ENCODE assay signal across 11 cellular contexts in the genomic region with DNA sequence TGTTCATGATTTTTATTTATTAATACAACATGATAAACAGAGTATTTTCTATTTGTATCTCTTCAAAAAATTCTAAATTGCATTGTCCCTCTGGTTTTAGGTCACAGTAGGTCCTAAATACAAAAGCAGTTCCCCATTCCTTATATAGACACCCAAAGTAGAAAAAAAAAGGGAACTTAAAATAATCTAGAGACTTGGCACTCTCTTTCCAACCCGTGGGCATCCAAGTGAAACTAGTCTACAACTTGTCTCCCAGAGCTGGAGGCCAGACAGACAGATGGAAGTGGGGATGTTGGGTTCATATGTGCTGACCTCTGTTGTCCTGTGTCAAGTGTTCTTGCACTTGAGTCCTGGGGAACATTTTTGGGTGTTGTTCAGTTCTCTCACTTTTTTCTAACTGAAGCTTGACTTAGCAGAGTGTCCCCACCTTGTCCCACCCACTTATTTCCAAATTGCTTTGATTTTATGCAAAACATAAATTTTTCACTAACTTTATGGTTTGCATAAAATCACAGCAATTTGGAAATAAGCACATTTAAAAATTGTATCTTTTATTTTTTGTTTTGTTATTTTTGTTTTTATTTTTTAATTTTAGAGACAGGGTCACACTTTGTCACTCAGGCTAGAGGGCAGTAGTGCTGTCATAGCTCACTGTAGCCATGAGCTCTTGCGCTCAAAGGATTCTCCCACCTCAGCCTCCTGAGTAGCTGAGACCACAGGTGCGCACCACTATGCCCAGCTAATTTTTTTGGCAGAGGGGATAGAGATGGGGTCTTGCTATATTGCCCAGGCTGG. TPM values are rescaled to one million over a fixed set of nuclear protein-coding genes. Genes with fewer than 3 reads are reported as not detected.
DNase-seq lines count a peak whose midpoint lies in the region; ATAC-seq, FAIRE-seq and TF ChIP-seq lines count a peak whose summit lies in the region.
"Had no signal": no experiment of that assay in that cellular context is flagged by ENCODE, and none has a peak within 500 bp of the region (broad histone marks: within the 10 kb centered on the region; RNA-seq: fewer than 3 reads in every experiment).

No MANE protein-coding gene starts in this region.

- no peaks in the 10 kb centered on the region for H3F3A ChIP-seq in MM.1S (ENCODE audit: insufficient read depth, low read length)

- no peaks in the 10 kb centered on the region for H4K20me1 ChIP-seq in MM.1S (ENCODE audit: insufficient read depth, low read length)

- no peaks in the 10 kb centered on the region for H3K27me3 ChIP-seq in right cardiac atrium (ENCODE audit: control insufficient read depth, insufficient read depth)
- H3K27me3 ChIP-seq in MM.1S (replicated peaks; ENCODE audit: insufficient read depth, low read length) = no peaks in the 10 kb centered on the region

- intact Hi-C loops in right cardiac atrium (cut with DNase I) = no loop called here

- H3K9ac ChIP-seq in MM.1S (ENCODE audit: low read length) = no peak overlapping the region

- no peak for TF ChIP-seq POLR2A in A549 (IDR thresholded peaks at IDR 0.05; ENCODE audit: low read length)

- H3K36me3 ChIP-seq in MM.1S (replicated peaks; ENCODE audit: insufficient read depth, low read length) = no peaks in the 10 kb centered on the region

- CTCF ChIA-PET in A549 (lab: Yijun Ruan, JAX) = interaction anchor here (0.6 to 0.7 kb wide), 2 partner anchors 10 to 164 kb away, joined by 3 read pairs; no protein-coding TSS in a partner anchor

- H3K4me2 ChIP-seq in A549 (no peak overlapping the region), MM.1S (ENCODE audit: low read depth, low read length) (no peak overlapping the region)

- no peaks in the 10 kb centered on the region for H3K9me2 ChIP-seq in MM.1S (replicated peaks; ENCODE audit: insufficient read depth, low read length)

- peak overlapping the region; percentile 89 to 95; a peak in 5 of 6 replicates for H3K27ac ChIP-seq in A549
- H3K27ac ChIP-seq in right cardiac atrium (ENCODE audit: low read length) = no peak overlapping the region
- H3K27ac ChIP-seq in MM.1S (ENCODE audit: low read length) = no peak overlapping the region

- H3K9me3 ChIP-seq in A549 = no peaks in the 10 kb centered on the region
- no peaks in the 10 kb centered on the region for H3K9me3 ChIP-seq in right cardiac atrium (ENCODE audit: control insufficient read depth, low read length)
- no peaks in the 10 kb centered on the region for H3K9me3 ChIP-seq in MM.1S (replicated peaks; ENCODE audit: insufficient read depth, low read length)

- TF ChIP-seq EP300 in A549 (IDR thresholded peaks at IDR 0.05) = no peak

- H3K79me2 ChIP-seq in MM.1S (ENCODE audit: low read length) = no peaks in the 10 kb centered on the region

- WGBS in A549 (ENCODE audit: missing lambda C conversion rate) = 77% methylated on average over 3 of the region's 3 CpGs
- 65% methylated on average over 3 of the region's 3 CpGs for WGBS in right cardiac atrium

- H3K4me3 ChIP-seq in A549 (no peak overlapping the region), right cardiac atrium (ENCODE audit: low read length) (no peak overlapping the region), MM.1S (ENCODE audit: low read length) (no peak overlapping the region)

- H3K4me1 ChIP-seq in A549 = peaks cover 46% of the 10 kb centered on the region
- peaks cover 3% of the 10 kb centered on the region for H3K4me1 ChIP-seq in right cardiac atrium (ENCODE audit: control insufficient read depth, insufficient read depth, low read length)
- H3K4me1 ChIP-seq in MM.1S (ENCODE audit: low read length) = no peaks in the 10 kb centered on the region

- TF ChIP-seq CTCF in A549 (IDR thresholded peaks at IDR 0.05) (no peak), MM.1S (IDR thresholded peaks at IDR 0.05; ENCODE audit: low read length) (no peak)

- ATAC-seq in A549 (no peak), right cardiac atrium (peak; percentile 60 to 68), GM19455 (IDR thresholded peaks at IDR 0.05; ENCODE audit: unreplicated experiment) (no peak)

- no peak for DNase-seq in A549 (ENCODE audit: low read depth in 1 of 2, low spot score in 1 of 2)
- DNase-seq in GM18507 (ENCODE audit: extremely low spot score, insufficient read length, low read depth) = no peak
- DNase-seq in SIG-M5 (lab: John Stamatoyannopoulos, UW) = peak; percentile 53
- DNase-seq in right cardiac atrium = no peak
- DNase-seq in DMS79 treated with DMSO at 0.1 percent for 48 hours (lab: John Stamatoyannopoulos, UW) = no peak
- DNase-seq in MM.1S = no peak
- no peak for DNase-seq in inferior parietal cortex (ENCODE audit: extremely low spot score)
- DNase-seq: mesenchymal stem cell, NCI-H187 had no signal

- no peak for TF ChIP-seq RAD21 in A549 (conservative IDR thresholded peaks at IDR 0.05 in 1 of 2, IDR thresholded peaks at IDR 0.05 in 1 of 2)

- POLR2A ChIA-PET in A549 (lab: Yijun Ruan, JAX) = no interaction called here

- FAIRE-seq in A549 (lab: Jason Lieb, UNC) = no peak
- peak; percentile 83 for FAIRE-seq in GM18507 (lab: Jason Lieb, UNC)
- FAIRE-seq: astrocyte had no signal

- no peak overlapping the region for H2AFZ ChIP-seq in MM.1S (ENCODE audit: low read length)

TF ChIP-seq in A549, 52 proteins besides CTCF, POLR2A, EP300 and RAD21:
- TF ChIP-seq, protein P1, sequence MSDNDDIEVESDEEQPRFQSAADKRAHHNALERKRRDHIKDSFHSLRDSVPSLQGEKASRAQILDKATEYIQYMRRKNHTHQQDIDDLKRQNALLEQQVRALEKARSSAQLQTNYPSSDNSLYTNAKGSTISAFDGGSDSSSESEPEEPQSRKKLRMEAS (IDR thresholded peaks at IDR 0.05) = no peak
- TF ChIP-seq RNF2 (IDR thresholded peaks at IDR 0.05; ENCODE audit: borderline replicate concordance, low read depth) (no peak), SREBF2 (IDR thresholded peaks at IDR 0.05) (no peak), TP53 (CRISPR knock-in tag; IDR thresholded peaks at IDR 0.05) (no peak), HEYL (CRISPR knock-in tag; IDR thresholded peaks at IDR 0.05) (no peak), FOSL2 (IDR thresholded peaks at IDR 0.05) (no peak), FOSL2 (CRISPR knock-in tag; IDR thresholded peaks at IDR 0.05) (no peak)
- TF ChIP-seq, protein P2, sequence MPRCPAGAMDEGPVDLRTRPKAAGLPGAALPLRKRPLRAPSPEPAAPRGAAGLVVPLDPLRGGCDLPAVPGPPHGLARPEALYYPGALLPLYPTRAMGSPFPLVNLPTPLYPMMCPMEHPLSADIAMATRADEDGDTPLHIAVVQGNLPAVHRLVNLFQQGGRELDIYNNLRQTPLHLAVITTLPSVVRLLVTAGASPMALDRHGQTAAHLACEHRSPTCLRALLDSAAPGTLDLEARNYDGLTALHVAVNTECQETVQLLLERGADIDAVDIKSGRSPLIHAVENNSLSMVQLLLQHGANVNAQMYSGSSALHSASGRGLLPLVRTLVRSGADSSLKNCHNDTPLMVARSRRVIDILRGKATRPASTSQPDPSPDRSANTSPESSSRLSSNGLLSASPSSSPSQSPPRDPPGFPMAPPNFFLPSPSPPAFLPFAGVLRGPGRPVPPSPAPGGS (IDR thresholded peaks at IDR 0.05) = no peak

RNA-seq across cellular contexts. Expression of a gene that starts 43.0 kb away (rescaled TPM):
- polyA plus RNA-seq in A549 (2011; rRNA removed) = 0.96 and 1.2 TPM in 2 replicates
- polyA plus RNA-seq in A549 (2012; cell fraction: cytosol; rRNA removed) = 0.58 and 0.69 TPM in 2 replicates
- polyA plus RNA-seq in A549 (2012; cell fraction: nucleus; rRNA removed) = 0.74 and 0.97 TPM in 2 replicates
- 6.6 to 9.2 TPM (median 7.5 TPM) in 3 replicates for polyA plus RNA-seq in A549 (2017; fragmentation: RNase III; extraction: RNeasy Plus Mini Kit Qiagen cat#74134 plus additional on column Dnase treatment)
- polyA minus RNA-seq in A549 (2011; rRNA and poly(A)+ RNA removed) = 1.1 and 1.2 TPM in 2 replicates
- 1 to 10 TPM; 5.2 to 8.4 (median 6.9) TPM for total RNA-seq in right cardiac atrium
- polyA plus RNA-seq in right cardiac atrium = 2.8 TPM

Comparison
In these comparisons a context has a peak if more than half of its experiments do, and no peak if none do; other contexts are left out.
1. ATAC-seq: peak in right cardiac atrium (2 of 2); none in A549 (0 of 2) and GM19455 (single experiment).
2. H3K27ac ChIP-seq: peak in A549 (2 of 2); none in right cardiac atrium (single experiment) and MM.1S (single experiment).